ENCODE assay signal across 19 cellular contexts in genomic region chr1:114339379-114339778, GRCh38.
DNase-seq lines count a peak whose midpoint lies in the region; ATAC-seq and TF ChIP-seq lines count a peak whose summit lies in the region.
"Had no signal": no experiment of that assay in that cellular context is flagged by ENCODE, and none has a peak within 500 bp of the region (broad histone marks: within the 10 kb centered on the region; RNA-seq: fewer than 3 reads in every experiment).

No MANE protein-coding gene starts in this region.

- CTCF ChIA-PET in activated CD4-positive, alpha-beta T cell treated with anti-CD3 and anti-CD28 coated beads, Interleukin-2, amount 10 ng/mL, durations not matched to agents 7 days and 5 days (lab: Charles Lee): interaction anchor here (0.5 to 3.1 kb wide), 5 partner anchors 10 to 523 kb away, joined by 3 to 9 read pairs (median 4); no protein-coding TSS in a partner anchor
- CTCF ChIA-PET in activated CD4-positive, alpha-beta memory T cell treated with anti-CD3 and anti-CD28 coated beads, Interleukin-2, amount 10 ng/mL, durations not matched to agents 7 days and 5 days (lab: Charles Lee): interaction anchor here (0.9 kb wide), 1 partner anchor 57 kb away, joined by 5 read pairs; no protein-coding TSS in a partner anchor
- CTCF ChIA-PET in naive thymus-derived CD4-positive, alpha-beta T cell (lab: Charles Lee): interaction anchor here (0.6 to 1.3 kb wide), 3 partner anchors 9 to 738 kb away, joined by 3 to 7 read pairs (median 3); no protein-coding TSS in a partner anchor
- CTCF ChIA-PET in WTC11 (lab: Charles Lee): interaction anchor here (1.1 to 1.2 kb wide), 2 partner anchors 57 to 363 kb away, joined by 3 read pairs; no protein-coding TSS in a partner anchor

- H3K27ac Mint-ChIP-seq in activated CD4-positive, alpha-beta T cell treated with anti-CD3 and anti-CD28 coated beads, Interleukin-2, amount 10 ng/mL, durations not matched to agents 7 days and 5 days: peak overlapping the region; percentile 82
- peak overlapping the region; percentile 99 for H3K27ac Mint-ChIP-seq in activated CD4-positive, alpha-beta memory T cell treated with anti-CD3 and anti-CD28 coated beads, Interleukin-2, amount 10 ng/mL, durations not matched to agents 7 days and 5 days
- H3K27ac Mint-ChIP-seq in naive thymus-derived CD4-positive, alpha-beta T cell: peak overlapping the region in 8 of 9 donors; percentile 53 to 99 (median 90)
- H3K27ac Mint-ChIP-seq in stimulated activated memory B cell treated with anti-CD40 and anti-IgM and Interleukin-4, amounts not matched to agents 10 μg/mL and 1 μg/mL and 100 μg/mL, for 72 hours: no peak overlapping the region
- no peak overlapping the region for H3K27ac Mint-ChIP-seq in WTC11
- H3K27ac Mint-ChIP-seq: IgD-negative memory B cell had no signal

- H3K27me3 Mint-ChIP-seq in activated CD4-positive, alpha-beta T cell treated with anti-CD3 and anti-CD28 coated beads, Interleukin-2, amount 10 ng/mL, durations not matched to agents 7 days and 5 days: no peaks in the 10 kb centered on the region
- H3K27me3 Mint-ChIP-seq in activated CD4-positive, alpha-beta memory T cell treated with anti-CD3 and anti-CD28 coated beads, Interleukin-2, amount 10 ng/mL, durations not matched to agents 7 days and 5 days: no peaks in the 10 kb centered on the region
- H3K27me3 Mint-ChIP-seq in naive thymus-derived CD4-positive, alpha-beta T cell: no peaks in the 10 kb centered on the region
- H3K27me3 Mint-ChIP-seq in stimulated activated memory B cell treated with anti-CD40 and anti-IgM and Interleukin-4, amounts not matched to agents 10 μg/mL and 1 μg/mL and 100 μg/mL, for 72 hours: peaks cover 59% of the 10 kb centered on the region
- H3K27me3 Mint-ChIP-seq in WTC11 (ENCODE audit: low read depth): peaks cover 25% of the 10 kb centered on the region

- peaks cover 10% of the 10 kb centered on the region for H3K9me3 Mint-ChIP-seq in activated CD4-positive, alpha-beta T cell treated with anti-CD3 and anti-CD28 coated beads, Interleukin-2, amount 10 ng/mL, durations not matched to agents 7 days and 5 days
- peaks cover 10% of the 10 kb centered on the region for H3K9me3 Mint-ChIP-seq in activated CD4-positive, alpha-beta memory T cell treated with anti-CD3 and anti-CD28 coated beads, Interleukin-2, amount 10 ng/mL, durations not matched to agents 7 days and 5 days
- peaks cover 0 to 6% (median 0%) of the 10 kb centered on the region in 11 donors for H3K9me3 Mint-ChIP-seq in naive thymus-derived CD4-positive, alpha-beta T cell
- H3K9me3 Mint-ChIP-seq in stimulated activated memory B cell treated with anti-CD40 and anti-IgM and Interleukin-4, amounts not matched to agents 10 μg/mL and 1 μg/mL and 100 μg/mL, for 72 hours: no peaks in the 10 kb centered on the region
- peaks cover 22% of the 10 kb centered on the region for H3K9me3 Mint-ChIP-seq in WTC11
- H3K9me3 Mint-ChIP-seq: IgD-negative memory B cell had no signal

- POLR2A ChIA-PET in activated CD4-positive, alpha-beta T cell treated with anti-CD3 and anti-CD28 coated beads, Interleukin-2, amount 10 ng/mL, durations not matched to agents 7 days and 5 days (lab: Charles Lee): no interaction called here
- POLR2A ChIA-PET in activated CD4-positive, alpha-beta memory T cell treated with anti-CD3 and anti-CD28 coated beads, Interleukin-2, amount 10 ng/mL, durations not matched to agents 7 days and 5 days (lab: Charles Lee): interaction anchor here (1.5 to 4.4 kb wide), 3 partner anchors 9 to 172 kb away, joined by 3 to 31 read pairs (median 5); partner anchors contain the start of gene TRIM33
- POLR2A ChIA-PET in naive thymus-derived CD4-positive, alpha-beta T cell (lab: Charles Lee): interaction anchor here (0.8 to 2.5 kb wide), 4 partner anchors 10 to 759 kb away, joined by 3 to 9 read pairs (median 4); partner anchors contain the start of gene HIPK1
- POLR2A ChIA-PET in WTC11 (lab: Charles Lee): no interaction called here

- no peak for ATAC-seq in naive thymus-derived CD4-positive, alpha-beta T cell
- ATAC-seq in stimulated activated memory B cell treated with anti-CD40 and anti-IgM and Interleukin-4, amounts not matched to agents 10 μg/mL and 1 μg/mL and 100 μg/mL, for 72 hours: no peak
- ATAC-seq in WTC11: no peak

- intact Hi-C loops in naive thymus-derived CD4-positive, alpha-beta T cell (cut with micrococcal nuclease): loop anchor here in 1 of 2 donors (1.0 kb wide), 1 partner anchor 9 kb away; no protein-coding TSS in a partner anchor

- H3K36me3 ChIP-seq in naive thymus-derived CD4-positive, alpha-beta T cell (ENCODE audit: control insufficient read depth in 2 of 3, insufficient read depth in 3 of 3, low read length in 3 of 3): no peaks in the 10 kb centered on the region

- peaks cover 56 to 61% of the 10 kb centered on the region in 2 donors for H3K4me1 ChIP-seq in naive thymus-derived CD4-positive, alpha-beta T cell (ENCODE audit: control insufficient read depth in 2 of 2, insufficient read depth in 2 of 2, low read length in 2 of 2)

- TF ChIP-seq CTCF in WTC11 (IDR thresholded peaks at IDR 0.05): no peak

- peaks cover 10% of the 10 kb centered on the region for H3K36me3 Mint-ChIP-seq in activated CD4-positive, alpha-beta T cell treated with anti-CD3 and anti-CD28 coated beads, Interleukin-2, amount 10 ng/mL, durations not matched to agents 7 days and 5 days (ENCODE audit: low read depth)
- H3K36me3 Mint-ChIP-seq in activated CD4-positive, alpha-beta memory T cell treated with anti-CD3 and anti-CD28 coated beads, Interleukin-2, amount 10 ng/mL, durations not matched to agents 7 days and 5 days (ENCODE audit: low read depth): peaks cover 16% of the 10 kb centered on the region
- H3K36me3 Mint-ChIP-seq in naive thymus-derived CD4-positive, alpha-beta T cell: peaks cover 0 to 5% (median 0%) of the 10 kb centered on the region in 5 donors
- H3K36me3 Mint-ChIP-seq in stimulated activated memory B cell treated with anti-CD40 and anti-IgM and Interleukin-4, amounts not matched to agents 10 μg/mL and 1 μg/mL and 100 μg/mL, for 72 hours: no peaks in the 10 kb centered on the region
- H3K36me3 Mint-ChIP-seq in WTC11: no peaks in the 10 kb centered on the region
- H3K36me3 Mint-ChIP-seq: IgD-negative memory B cell had no signal

- H3K27ac ChIP-seq in naive thymus-derived CD4-positive, alpha-beta T cell (ENCODE audit: low read depth, low read length): peak overlapping the region; percentile 22

- no peaks in the 10 kb centered on the region for H3K27me3 ChIP-seq in naive thymus-derived CD4-positive, alpha-beta T cell (ENCODE audit: control insufficient read depth in 2 of 2, insufficient read depth in 2 of 2, low read length in 2 of 2)

- no peak overlapping the region for H3K4me3 ChIP-seq in Jurkat, Clone E6-1 (ENCODE audit: low read length)
- no peak overlapping the region for H3K4me3 ChIP-seq in naive thymus-derived CD4-positive, alpha-beta T cell (ENCODE audit: low read length)

- peaks cover 61% of the 10 kb centered on the region for H3K4me1 Mint-ChIP-seq in activated CD4-positive, alpha-beta T cell treated with anti-CD3 and anti-CD28 coated beads, Interleukin-2, amount 10 ng/mL, durations not matched to agents 7 days and 5 days
- peaks cover 68% of the 10 kb centered on the region for H3K4me1 Mint-ChIP-seq in activated CD4-positive, alpha-beta memory T cell treated with anti-CD3 and anti-CD28 coated beads, Interleukin-2, amount 10 ng/mL, durations not matched to agents 7 days and 5 days
- H3K4me1 Mint-ChIP-seq in naive thymus-derived CD4-positive, alpha-beta T cell: peaks cover 36 to 69% (median 60%) of the 10 kb centered on the region in 7 donors
- no peaks in the 10 kb centered on the region for H3K4me1 Mint-ChIP-seq in stimulated activated memory B cell treated with anti-CD40 and anti-IgM and Interleukin-4, amounts not matched to agents 10 μg/mL and 1 μg/mL and 100 μg/mL, for 72 hours
- no peaks in the 10 kb centered on the region for H3K4me1 Mint-ChIP-seq in WTC11

- H3K4me3 Mint-ChIP-seq in activated CD4-positive, alpha-beta T cell treated with anti-CD3 and anti-CD28 coated beads, Interleukin-2, amount 10 ng/mL, durations not matched to agents 7 days and 5 days: no peak overlapping the region
- H3K4me3 Mint-ChIP-seq in activated CD4-positive, alpha-beta memory T cell treated with anti-CD3 and anti-CD28 coated beads, Interleukin-2, amount 10 ng/mL, durations not matched to agents 7 days and 5 days: no peak overlapping the region
- H3K4me3 Mint-ChIP-seq in naive thymus-derived CD4-positive, alpha-beta T cell: peak overlapping the region in 6 of 10 donors; percentile 14 to 62 (median 26)
- H3K4me3 Mint-ChIP-seq in stimulated activated memory B cell treated with anti-CD40 and anti-IgM and Interleukin-4, amounts not matched to agents 10 μg/mL and 1 μg/mL and 100 μg/mL, for 72 hours: no peak overlapping the region
- H3K4me3 Mint-ChIP-seq in WTC11: no peak overlapping the region
- H3K4me3 Mint-ChIP-seq: IgD-negative memory B cell had no signal

- no peak for DNase-seq in activated CD4-positive, alpha-beta T cell treated with anti-CD3 and anti-CD28 coated beads, Interleukin-2, amount 10 ng/mL, durations not matched to agents 7 days and 5 days
- DNase-seq in activated CD4-positive, alpha-beta T cell treated with anti-CD3 and anti-CD28 coated beads, Interleukin-2, amount 50 U/mL, for 4 hours: no peak
- DNase-seq in Jurkat, Clone E6-1 (ENCODE audit: low read depth, low spot score): peak; percentile 58
- no peak for DNase-seq in activated CD4-positive, alpha-beta memory T cell treated with anti-CD3 and anti-CD28 coated beads, Interleukin-2, amount 10 ng/mL, durations not matched to agents 7 days and 5 days
- peak in 7 of 9 donors; percentile 33 to 55 (median 38) for DNase-seq in naive thymus-derived CD4-positive, alpha-beta T cell
- DNase-seq in WTC11 (ENCODE audit: low spot score): no peak
- DNase-seq in stimulated activated CD8-positive, alpha-beta memory T cell treated with anti-CD3 and anti-CD28 coated beads, Interleukin-4, amount 100 ng/mL, for 48 hours: no peak
- DNase-seq: C1 segment of cervical spinal cord, Calu3, DMS79 treated with DMSO at 0.1 percent for 48 hours, GF-D8, GOT3, NCI-H1092 treated with DMSO at 0.1 percent for 48 hours, NCI-H1694, NCI-H446 treated with DMSO at 0.1 percent for 48 hours, NCI-H774, SHP77 treated with DMSO at 0.1 percent for 48 hours had no signal

- no peaks in the 10 kb centered on the region for H3K9me3 ChIP-seq in naive thymus-derived CD4-positive, alpha-beta T cell (ENCODE audit: control insufficient read depth in 2 of 3, low read length in 3 of 3)

TF ChIP-seq in WTC11, 78 proteins besides CTCF, POLR2A, EP300 and RAD21 (continues in another document):
- TF ChIP-seq CREM (CRISPR knock-in tag; IDR thresholded peaks at IDR 0.05) (no peak), ERG (CRISPR knock-in tag; IDR thresholded peaks at IDR 0.05) (no peak)

Comparison
In these comparisons a context has a peak if more than half of its experiments do, and no peak if none do; other contexts are left out.
1. DNase-seq: peak in Jurkat, Clone E6-1 (single experiment) and naive thymus-derived CD4-positive, alpha-beta T cell (7 of 9); none in activated CD4-positive, alpha-beta T cell treated with anti-CD3 and anti-CD28 coated beads, Interleukin-2, amount 10 ng/mL, durations not matched to agents 7 days and 5 days (single experiment), activated CD4-positive, alpha-beta T cell treated with anti-CD3 and anti-CD28 coated beads, Interleukin-2, amount 50 U/mL, for 4 hours (0 of 2), activated CD4-positive, alpha-beta memory T cell treated with anti-CD3 and anti-CD28 coated beads, Interleukin-2, amount 10 ng/mL, durations not matched to agents 7 days and 5 days (single experiment), WTC11 (single experiment) and stimulated activated CD8-positive, alpha-beta memory T cell treated with anti-CD3 and anti-CD28 coated beads, Interleukin-4, amount 100 ng/mL, for 48 hours (single experiment).
2. H3K27ac Mint-ChIP-seq: peak in activated CD4-positive, alpha-beta T cell treated with anti-CD3 and anti-CD28 coated beads, Interleukin-2, amount 10 ng/mL, durations not matched to agents 7 days and 5 days (single experiment), activated CD4-positive, alpha-beta memory T cell treated with anti-CD3 and anti-CD28 coated beads, Interleukin-2, amount 10 ng/mL, durations not matched to agents 7 days and 5 days (single experiment) and naive thymus-derived CD4-positive, alpha-beta T cell (8 of 9); none in stimulated activated memory B cell treated with anti-CD40 and anti-IgM and Interleukin-4, amounts not matched to agents 10 μg/mL and 1 μg/mL and 100 μg/mL, for 72 hours (single experiment) and WTC11 (single experiment).
3. H3K4me3 Mint-ChIP-seq: peak in naive thymus-derived CD4-positive, alpha-beta T cell (6 of 10); none in activated CD4-positive, alpha-beta T cell treated with anti-CD3 and anti-CD28 coated beads, Interleukin-2, amount 10 ng/mL, durations not matched to agents 7 days and 5 days (single experiment), activated CD4-positive, alpha-beta memory T cell treated with anti-CD3 and anti-CD28 coated beads, Interleukin-2, amount 10 ng/mL, durations not matched to agents 7 days and 5 days (single experiment), stimulated activated memory B cell treated with anti-CD40 and anti-IgM and Interleukin-4, amounts not matched to agents 10 μg/mL and 1 μg/mL and 100 μg/mL, for 72 hours (single experiment) and WTC11 (single experiment).
4. POLR2A ChIA-PET loops: an anchor here in activated CD4-positive, alpha-beta memory T cell treated with anti-CD3 and anti-CD28 coated beads, Interleukin-2, amount 10 ng/mL, durations not matched to agents 7 days and 5 days (1.5 to 4.4 kb wide) and naive thymus-derived CD4-positive, alpha-beta T cell (0.8 to 2.5 kb wide); none called in activated CD4-positive, alpha-beta T cell treated with anti-CD3 and anti-CD28 coated beads, Interleukin-2, amount 10 ng/mL, durations not matched to agents 7 days and 5 days and WTC11.